ENCODE assay signal across 17 cellular contexts in the genomic region with DNA sequence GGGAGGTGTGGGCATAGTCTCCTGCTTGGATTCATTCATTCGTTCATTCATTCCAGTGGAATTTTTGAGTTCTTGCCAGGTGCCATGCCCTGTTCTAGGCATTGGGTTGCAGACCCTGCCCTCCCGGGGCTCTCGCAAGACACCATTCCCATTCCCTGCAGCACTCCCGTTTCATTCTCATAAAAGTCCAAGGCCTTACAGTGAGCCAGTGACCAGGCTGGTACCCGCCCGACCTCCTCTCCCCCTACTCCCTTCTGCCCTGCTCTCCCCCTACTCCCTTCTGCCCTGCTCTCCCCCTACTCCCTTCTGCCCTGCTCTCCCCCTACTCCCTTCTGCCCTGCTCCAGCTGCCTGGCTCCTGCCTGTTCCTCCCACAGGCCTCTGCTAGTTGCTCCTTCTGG. TPM values are rescaled to one million over a fixed set of nuclear protein-coding genes. Genes with fewer than 3 reads are reported as not detected.
DNase-seq lines count a peak whose midpoint lies in the region; ATAC-seq, FAIRE-seq and TF ChIP-seq lines count a peak whose summit lies in the region.
"Had no signal": no experiment of that assay in that cellular context is flagged by ENCODE, and none has a peak within 500 bp of the region (broad histone marks: within the 10 kb centered on the region; RNA-seq: fewer than 3 reads in every experiment).

No MANE protein-coding gene starts in this region.

- H3K27ac ChIP-seq in ACC112 (ENCODE audit: low read depth, low read length) (peak overlapping the region; percentile 61; the same call in 1 of the 2 replicates), Panc1 (ENCODE audit: low read length) (peak overlapping the region; percentile 88), keratinocyte (ENCODE audit: control insufficient read depth, insufficient read depth, low read length) (peak overlapping the region; percentile 66), sigmoid colon (peak overlapping the region; percentile 71 to 88 (median 81))

- no peak for TF ChIP-seq EP300 in sigmoid colon (IDR thresholded peaks at IDR 0.05)

- WGBS in sigmoid colon, 2 donors = 83 to 89% methylated on average over 6 of the region's 6 CpGs

- H3K4me1 Mint-ChIP-seq in activated CD8-positive, alpha-beta memory T cell treated with anti-CD3 and anti-CD28 coated beads, Interleukin-2, amount 10 ng/mL, durations not matched to agents 7 days and 5 days = no peaks in the 10 kb centered on the region
- H3K4me1 Mint-ChIP-seq: activated T-helper 17 cell treated with anti-CD3 and anti-CD28 coated beads, Interleukin-2, amount 50 U/mL, for 72 hours; naive thymus-derived CD4-positive, alpha-beta T cell had no signal

- peak; percentile 17 for FAIRE-seq in keratinocyte (lab: Jason Lieb, UNC)
- FAIRE-seq: bronchial epithelial cell, small intestine had no signal

- in situ Hi-C loops in Panc1 (cut with HindIII; ENCODE audit: low pct_unique_long_range_greater_than_20kb, low sequenced_read_pairs) = no loop called here

- H3K9me3 ChIP-seq in Panc1 (ENCODE audit: control insufficient read depth, insufficient read depth, low read depth, low read length) (no peaks in the 10 kb centered on the region), keratinocyte (ENCODE audit: control insufficient read depth, low read depth, low read length) (no peaks in the 10 kb centered on the region), sigmoid colon (no peaks in the 10 kb centered on the region)
- H3K9me3 ChIP-seq: gastrocnemius medialis had no signal

- no peak for DNase-seq in Panc1 (ENCODE audit: low read depth, low spot score)
- DNase-seq in keratinocyte (ENCODE audit: low read depth, low spot score) = no peak
- no peak for DNase-seq in sigmoid colon
- no peak for DNase-seq in stimulated activated CD4-positive, alpha-beta T cell treated with anti-CD3 and anti-CD28 coated beads, Interleukin-2, amount 100 ng/mL, for 24 hours
- DNase-seq in activated CD8-positive, alpha-beta memory T cell treated with anti-CD3 and anti-CD28 coated beads, Interleukin-2, amount 10 ng/mL, durations not matched to agents 7 days and 5 days = no peak
- DNase-seq in OCI-M2 (lab: John Stamatoyannopoulos, UW; ENCODE audit: unreplicated experiment) = no peak
- DNase-seq: activated CD4-positive, alpha-beta T cell treated with anti-CD3 and anti-CD28 coated beads, Interleukin-2, amount 50 U/mL, for 4 hours; DMS153; effector memory CD4-positive, alpha-beta T cell; gastrocnemius medialis; naive thymus-derived CD4-positive, alpha-beta T cell; NCI-H446; small intestine had no signal

- intact Hi-C loops in Panc1 (cut with micrococcal nuclease; ENCODE audit: unreplicated experiment) (no loop called here), sigmoid colon (cut with DNase I) (no loop called here)

- no peak for TF ChIP-seq CTCF in Panc1 (IDR thresholded peaks at IDR 0.05)
- no peak for TF ChIP-seq CTCF in keratinocyte (optimal IDR thresholded peaks at IDR 0.05 in 1 of 3, IDR thresholded peaks at IDR 0.05 in 1 of 3, conservative IDR thresholded peaks at IDR 0.05 in 1 of 3; ENCODE audit: extremely low read depth in 1 of 3, insufficient read depth in 2 of 3, low read length in 3 of 3)
- TF ChIP-seq CTCF in sigmoid colon (IDR thresholded peaks at IDR 0.05) = no peak

- H3K9me3 Mint-ChIP-seq in activated CD8-positive, alpha-beta memory T cell treated with anti-CD3 and anti-CD28 coated beads, Interleukin-2, amount 10 ng/mL, durations not matched to agents 7 days and 5 days (ENCODE audit: low read depth) = no peaks in the 10 kb centered on the region
- H3K9me3 Mint-ChIP-seq: activated T-helper 17 cell treated with anti-CD3 and anti-CD28 coated beads, Interleukin-2, amount 50 U/mL, for 72 hours had no signal

- H3K27me3 Mint-ChIP-seq in activated CD8-positive, alpha-beta memory T cell treated with anti-CD3 and anti-CD28 coated beads, Interleukin-2, amount 10 ng/mL, durations not matched to agents 7 days and 5 days = no peaks in the 10 kb centered on the region

- H3K36me3 ChIP-seq in ACC112 (ENCODE audit: insufficient read depth, low read length) = no peaks in the 10 kb centered on the region
- no peaks in the 10 kb centered on the region for H3K36me3 ChIP-seq in Panc1 (ENCODE audit: control insufficient read depth, insufficient read depth, low read length)
- no peaks in the 10 kb centered on the region for H3K36me3 ChIP-seq in keratinocyte (ENCODE audit: control insufficient read depth in 2 of 2, extremely low read depth in 1 of 2, insufficient read depth in 2 of 2, low read length in 2 of 2)
- H3K36me3 ChIP-seq in sigmoid colon = no peaks in the 10 kb centered on the region
- H3K36me3 ChIP-seq: gastrocnemius medialis had no signal

- H3K4me1 ChIP-seq in ACC112 (ENCODE audit: control insufficient read depth, insufficient read depth, low read length, unreplicated experiment) = peaks cover 84% of the 10 kb centered on the region
- peaks cover 71% of the 10 kb centered on the region for H3K4me1 ChIP-seq in Panc1 (ENCODE audit: control insufficient read depth, insufficient read depth, low read length)
- H3K4me1 ChIP-seq in keratinocyte (ENCODE audit: control insufficient read depth, extremely low read depth, insufficient read depth, low read length) = peaks cover 82% of the 10 kb centered on the region
- peaks cover 0 to 93% (median 81%) of the 10 kb centered on the region in 4 donors for H3K4me1 ChIP-seq in sigmoid colon

- no peak overlapping the region for H3K9ac ChIP-seq in keratinocyte (ENCODE audit: control insufficient read depth, extremely low read depth, insufficient read depth, low read length)

- H3K4me3 Mint-ChIP-seq in activated CD8-positive, alpha-beta memory T cell treated with anti-CD3 and anti-CD28 coated beads, Interleukin-2, amount 10 ng/mL, durations not matched to agents 7 days and 5 days = no peak overlapping the region
- H3K4me3 Mint-ChIP-seq: activated T-helper 17 cell treated with anti-CD3 and anti-CD28 coated beads, Interleukin-2, amount 50 U/mL, for 72 hours; naive thymus-derived CD4-positive, alpha-beta T cell had no signal

- peak overlapping the region; percentile 62 for H3K4me2 ChIP-seq in keratinocyte (ENCODE audit: control insufficient read depth, extremely low read depth, insufficient read depth, low read depth, low read length)

- H3K4me3 ChIP-seq in ACC112 (ENCODE audit: low read depth, low read length) = no peak overlapping the region
- H3K4me3 ChIP-seq in Panc1 (ENCODE audit: low read depth in 2 of 2, low read length in 2 of 2) = no peak overlapping the region
- peak overlapping the region in 1 of 3 experiments; percentile 29 for H3K4me3 ChIP-seq in keratinocyte (ENCODE audit: control insufficient read depth in 2 of 3, extremely low read depth in 1 of 3, insufficient read depth in 2 of 3, low read depth in 1 of 3, low read length in 3 of 3)
- no peak overlapping the region for H3K4me3 ChIP-seq in sigmoid colon
- H3K4me3 ChIP-seq: gastrocnemius medialis had no signal

- H4K20me1 ChIP-seq in keratinocyte (ENCODE audit: control insufficient read depth, extremely low read depth, insufficient read depth, low read length) = no peaks in the 10 kb centered on the region

- no peak for TF ChIP-seq POLR2A in sigmoid colon (IDR thresholded peaks at IDR 0.05)

- H3K79me2 ChIP-seq in ACC112 (ENCODE audit: control insufficient read depth, insufficient read depth, low read length, unreplicated experiment) = no peaks in the 10 kb centered on the region
- H3K79me2 ChIP-seq in keratinocyte (ENCODE audit: control insufficient read depth, insufficient read depth, low read length) = no peaks in the 10 kb centered on the region

- dilution Hi-C loops in keratinocyte (cut with MboI; ENCODE audit: extremely low pct_ligation_motif_present, low sequenced_read_pairs) = no loop called here

- ATAC-seq in Panc1 (no peak), HG02970 (IDR thresholded peaks at IDR 0.05; ENCODE audit: low FRiP score, unreplicated experiment) (no peak)
- ATAC-seq in activated CD8-positive, alpha-beta memory T cell treated with anti-CD3 and anti-CD28 coated beads, Interleukin-2, amount 10 ng/mL, durations not matched to agents 7 days and 5 days = no peak
- ATAC-seq: activated T-helper 17 cell treated with anti-CD3 and anti-CD28 coated beads, Interleukin-2, amount 50 U/mL, for 72 hours; gastrocnemius medialis; naive thymus-derived CD4-positive, alpha-beta T cell had no signal

- POLR2A ChIA-PET in Panc1 (lab: Charles Lee) = interaction anchor here (0.6 kb wide), 1 partner anchor 202 kb away, joined by 3 read pairs; no protein-coding TSS in a partner anchor

- H3K9me1 ChIP-seq in keratinocyte (ENCODE audit: control insufficient read depth, extremely low read depth, insufficient read depth, low read length) = no peaks in the 10 kb centered on the region

- CTCF ChIA-PET in Panc1 (lab: Charles Lee) = no interaction called here
- CTCF ChIA-PET in activated CD8-positive, alpha-beta memory T cell treated with anti-CD3 and anti-CD28 coated beads, Interleukin-2, amount 10 ng/mL, durations not matched to agents 7 days and 5 days (lab: Charles Lee) = no interaction called here

- H3K27me3 ChIP-seq in ACC112 (ENCODE audit: insufficient read depth, low read length) = no peaks in the 10 kb centered on the region
- H3K27me3 ChIP-seq in Panc1 (ENCODE audit: control insufficient read depth, insufficient read depth, low read length) = no peaks in the 10 kb centered on the region
- no peaks in the 10 kb centered on the region for H3K27me3 ChIP-seq in keratinocyte (ENCODE audit: control insufficient read depth, extremely low read depth, insufficient read depth, low read length)
- H3K27me3 ChIP-seq in sigmoid colon = no peaks in the 10 kb centered on the region
- H3K27me3 ChIP-seq: gastrocnemius medialis had no signal

- no peaks in the 10 kb centered on the region for H3K36me3 Mint-ChIP-seq in activated CD8-positive, alpha-beta memory T cell treated with anti-CD3 and anti-CD28 coated beads, Interleukin-2, amount 10 ng/mL, durations not matched to agents 7 days and 5 days
- H3K36me3 Mint-ChIP-seq: naive thymus-derived CD4-positive, alpha-beta T cell had no signal

- no peak overlapping the region for H2AFZ ChIP-seq in ACC112 (ENCODE audit: low read length, unreplicated experiment)
- peak overlapping the region; percentile 35 for H2AFZ ChIP-seq in keratinocyte (ENCODE audit: control insufficient read depth, low read length)

- no peak overlapping the region for H3K27ac Mint-ChIP-seq in activated CD8-positive, alpha-beta memory T cell treated with anti-CD3 and anti-CD28 coated beads, Interleukin-2, amount 10 ng/mL, durations not matched to agents 7 days and 5 days
- H3K27ac Mint-ChIP-seq: activated T-helper 17 cell treated with anti-CD3 and anti-CD28 coated beads, Interleukin-2, amount 50 U/mL, for 72 hours; naive thymus-derived CD4-positive, alpha-beta T cell had no signal

- BruUV-seq in Panc1 (replicated peaks; lab: Mats Ljungman, UMichigan) = no TSS peak

RNA-seq across cellular contexts. Expression of a gene that starts 41.9 kb away (rescaled TPM):
- total RNA-seq in Panc1 (2021; ENCODE audit: unreplicated experiment) (146 TPM), sigmoid colon (100 to 1,000 TPM in 1 of 4 donors, 10 to 100 TPM in 3; 43.5 to 112 (median 47.6) TPM)
- 73.2 TPM for polyA plus RNA-seq in Panc1 (2012; ENCODE audit: insufficient read length)
- polyA plus RNA-seq in keratinocyte (39.8 to 57.2 TPM (median 45.6 TPM) in 3 replicates), sigmoid colon (10 to 100 TPM in 1 of 3 donors, 1 to 10 TPM in 2; 1.6 to 13.8 (median 9.9) TPM)
- 52.7 TPM for polyA plus RNA-seq in keratinocyte (2011; ENCODE audit: low read depth)
- polyA plus RNA-seq in keratinocyte (2011; cell fraction: cytosol; rRNA removed) = 30.8 and 32.5 TPM in 2 replicates
- polyA plus RNA-seq in keratinocyte (2011; cell fraction: nucleus; rRNA removed) = 88.6 and 88.9 TPM in 2 replicates
- polyA plus RNA-seq in keratinocyte (2012; ENCODE audit: low replicate concordance) = 44.4 and 81.4 TPM in 2 replicates
- polyA minus RNA-seq in keratinocyte = 49.8 to 105 TPM (median 62.0 TPM) in 3 replicates
- 64.5 TPM for polyA minus RNA-seq in keratinocyte (2011; cell fraction: cytosol; rRNA and poly(A)+ RNA removed)
- polyA minus RNA-seq in keratinocyte (2011; cell fraction: nucleus; rRNA and poly(A)+ RNA removed) = 82.0 and 84.4 TPM in 2 replicates
- total RNA-seq in activated CD8-positive, alpha-beta memory T cell treated with anti-CD3 and anti-CD28 coated beads, Interleukin-2, amount 10 ng/mL, durations not matched to agents 7 days and 5 days = not detected
- total RNA-seq: activated T-helper 17 cell treated with anti-CD3 and anti-CD28 coated beads, Interleukin-2, amount 50 U/mL, for 72 hours; naive thymus-derived CD4-positive, alpha-beta T cell had no signal

Comparison
In these comparisons a context has a peak if more than half of its experiments do, and no peak if none do; other contexts are left out.
1. RNA of a gene that starts 41.9 kb away (total RNA-seq): 146 TPM in Panc1 (single experiment) and 43.5 to 112 TPM in sigmoid colon; not detected in activated CD8-positive, alpha-beta memory T cell treated with anti-CD3 and anti-CD28 coated beads, Interleukin-2, amount 10 ng/mL, durations not matched to agents 7 days and 5 days; every median in the first group is over 10 times any median in the second.
2. Peak in every context shown above with its lines, with median percentiles within 50 percentile points of each other: H3K27ac ChIP-seq.